17 cellular contexts compared by ENCODE assay signal in genomic region chr13:34078334-34078999, GRCh38.
"Had no signal": no experiment of that assay in that cellular context is flagged by ENCODE, and none has a peak within 500 bp of the region (broad histone marks: within the 10 kb centered on the region; RNA-seq: fewer than 3 reads in every experiment).

No MANE protein-coding gene starts in this region.

- H3K27me3 Mint-ChIP-seq: central memory CD8-positive, alpha-beta T cell; naive thymus-derived CD4-positive, alpha-beta T cell had no signal

- H3K4me3 ChIP-seq: coronary artery, esophagus muscularis mucosa, hepatocyte, thyroid gland had no signal

- H3K27me3 ChIP-seq: brain microvascular endothelial cell, esophagus muscularis mucosa, hepatocyte, thyroid gland had no signal

- H3K9me3 ChIP-seq: esophagus muscularis mucosa, thyroid gland had no signal

- DNase-seq: activated CD4-positive, alpha-beta T cell treated with anti-CD3 and anti-CD28 coated beads, Interleukin-2, amount 50 U/mL, for 1 hour; activated naive CD4-positive, alpha-beta T cell; activated naive CD8-positive, alpha-beta T cell treated with anti-CD3 and anti-CD28 coated beads, Interleukin-2, amount 10 ng/mL, durations not matched to agents 7 days and 5 days; activated T-cell treated with anti-CD3 and anti-CD28 coated beads for 4 hours; brain microvascular endothelial cell; effector CD4-positive, alpha-beta T cell; islet precursor cell; naive thymus-derived CD4-positive, alpha-beta T cell; stimulated activated CD4-positive, alpha-beta T cell treated with anti-CD3 and anti-CD28 coated beads, Interleukin-2, amount 100 ng/mL, for 48 hours; T-helper 9 cell; thyroid gland had no signal

- H3K9me3 Mint-ChIP-seq: activated naive CD8-positive, alpha-beta T cell treated with anti-CD3 and anti-CD28 coated beads, Interleukin-2, amount 10 ng/mL, durations not matched to agents 7 days and 5 days; central memory CD8-positive, alpha-beta T cell had no signal

- H3K79me2 ChIP-seq: hepatocyte had no signal

- H3K4me1 ChIP-seq: thyroid gland had no signal

- H3K36me3 ChIP-seq: brain microvascular endothelial cell, esophagus muscularis mucosa, thyroid gland had no signal

- H3K4me1 Mint-ChIP-seq: activated naive CD8-positive, alpha-beta T cell treated with anti-CD3 and anti-CD28 coated beads, Interleukin-2, amount 10 ng/mL, durations not matched to agents 7 days and 5 days; central memory CD8-positive, alpha-beta T cell; naive thymus-derived CD4-positive, alpha-beta T cell; stimulated activated memory B cell treated with anti-CD40 and anti-IgM and Interleukin-4, amounts not matched to agents 10 μg/mL and 1 μg/mL and 100 μg/mL, for 72 hours had no signal

- ATAC-seq: activated CD4-positive, CD25-positive, alpha-beta regulatory T cell treated with anti-CD3 and anti-CD28 coated beads, Interleukin-2, amount 50 U/mL, for 24 hours; naive thymus-derived CD4-positive, alpha-beta T cell; stimulated activated memory B cell treated with anti-CD40 and anti-IgM and Interleukin-4, amounts not matched to agents 10 μg/mL and 1 μg/mL and 100 μg/mL, for 72 hours had no signal

- H3K27ac ChIP-seq: brain microvascular endothelial cell, coronary artery, esophagus muscularis mucosa, hepatocyte, thyroid gland had no signal

- H2AFZ ChIP-seq: hepatocyte had no signal

- H3K27ac Mint-ChIP-seq: activated naive CD8-positive, alpha-beta T cell treated with anti-CD3 and anti-CD28 coated beads, Interleukin-2, amount 10 ng/mL, durations not matched to agents 7 days and 5 days; naive thymus-derived CD4-positive, alpha-beta T cell; stimulated activated memory B cell treated with anti-CD40 and anti-IgM and Interleukin-4, amounts not matched to agents 10 μg/mL and 1 μg/mL and 100 μg/mL, for 72 hours had no signal

- H3K4me3 Mint-ChIP-seq: activated naive CD8-positive, alpha-beta T cell treated with anti-CD3 and anti-CD28 coated beads, Interleukin-2, amount 10 ng/mL, durations not matched to agents 7 days and 5 days; central memory CD8-positive, alpha-beta T cell; naive thymus-derived CD4-positive, alpha-beta T cell; stimulated activated memory B cell treated with anti-CD40 and anti-IgM and Interleukin-4, amounts not matched to agents 10 μg/mL and 1 μg/mL and 100 μg/mL, for 72 hours had no signal

- H3K36me3 Mint-ChIP-seq: activated naive CD8-positive, alpha-beta T cell treated with anti-CD3 and anti-CD28 coated beads, Interleukin-2, amount 10 ng/mL, durations not matched to agents 7 days and 5 days; naive thymus-derived CD4-positive, alpha-beta T cell; stimulated activated memory B cell treated with anti-CD40 and anti-IgM and Interleukin-4, amounts not matched to agents 10 μg/mL and 1 μg/mL and 100 μg/mL, for 72 hours had no signal

- H3K4me2 ChIP-seq: hepatocyte had no signal
